In the genomic region with DNA sequence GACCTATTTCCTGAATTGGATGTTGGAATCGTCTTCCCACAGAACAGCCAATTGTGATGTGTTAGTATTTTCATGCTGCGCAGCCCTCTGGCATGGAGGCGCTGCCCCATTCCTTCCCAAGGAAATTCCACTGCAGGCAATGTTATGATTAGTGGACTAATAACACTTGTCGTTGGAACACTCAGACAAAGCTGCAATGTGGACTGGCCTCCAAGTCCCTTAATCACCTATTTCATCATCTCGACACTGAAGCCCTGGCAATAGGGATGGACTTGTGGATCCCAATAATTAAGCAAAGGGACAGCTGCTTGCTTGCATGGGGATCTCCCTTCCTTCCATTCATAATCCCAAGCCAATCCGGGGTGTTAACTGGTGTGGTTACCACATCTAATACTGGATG, we compare ENCODE assay signal across 20 cellular contexts. TPM values are rescaled to one million over a fixed set of nuclear protein-coding genes. Genes with fewer than 3 reads are reported as not detected.
DNase-seq lines count a peak whose midpoint lies in the region; ATAC-seq and TF ChIP-seq lines count a peak whose summit lies in the region.
"Had no signal": no experiment of that assay in that cellular context is flagged by ENCODE, and none has a peak within 500 bp of the region (broad histone marks: within the 10 kb centered on the region; RNA-seq: fewer than 3 reads in every experiment).

No MANE protein-coding gene starts in this region.

- H3K9me3 ChIP-seq in GM23248 (ENCODE audit: low read depth) (no peaks in the 10 kb centered on the region), esophagus muscularis mucosa (no peaks in the 10 kb centered on the region), aorta (ENCODE audit: control insufficient read depth, low read length) (no peaks in the 10 kb centered on the region), Peyer's patch (no peaks in the 10 kb centered on the region)
- H3K9me3 ChIP-seq: esophagus squamous epithelium, right lobe of liver, suprapubic skin had no signal

- DNase-seq in GM23248 (peak; percentile 56), esophagus muscularis mucosa (ENCODE audit: extremely low spot score) (no peak), myocyte (ENCODE audit: low read depth) (peak; percentile 86), aorta (no peak), GDM1 (lab: John Stamatoyannopoulos, UW) (no peak), Peyer's patch (no peak)
- DNase-seq: activated CD4-positive, alpha-beta memory T cell treated with anti-CD3 and anti-CD28 coated beads for 36 hours; activated T-cell treated with anti-CD3 and anti-CD28 coated beads, Interleukin-2, amount 50 U/mL, for 48 hours; DMS153; esophagus squamous epithelium; hypothalamus; Karpas-422; kidney glomerular epithelial cell; NCI-H1436; right lobe of liver; stimulated activated CD4-positive, alpha-beta T cell treated with anti-CD3 and anti-CD28 coated beads, Interleukin-4, amount 100 ng/mL, for 1 hour had no signal

- in situ Hi-C loops in GM23248 (cut with MboI): no loop called here

- H3K4me2 ChIP-seq in GM23248 (ENCODE audit: unreplicated experiment): peak overlapping the region; percentile 20

- H3K27ac ChIP-seq in GM23248: no peak overlapping the region
- H3K27ac ChIP-seq in esophagus muscularis mucosa (replicated peaks in 1 of 4): peak overlapping the region; percentile 13 to 51 (median 21)
- H3K27ac ChIP-seq in aorta (ENCODE audit: low read depth in 1 of 2, low read length in 2 of 2): no peak overlapping the region
- H3K27ac ChIP-seq in Peyer's patch: no peak overlapping the region
- H3K27ac ChIP-seq: C4-2B, esophagus squamous epithelium, right lobe of liver, suprapubic skin, VCaP had no signal

- H3K9me2 ChIP-seq in GM23248 (ENCODE audit: insufficient read depth): no peaks in the 10 kb centered on the region

- H4K20me1 ChIP-seq in GM23248 (ENCODE audit: insufficient read depth): no peaks in the 10 kb centered on the region

- TF ChIP-seq CTCF in esophagus muscularis mucosa (IDR thresholded peaks at IDR 0.05) (no peak), Peyer's patch (IDR thresholded peaks at IDR 0.05) (no peak)

- no peaks in the 10 kb centered on the region for H3F3A ChIP-seq in GM23248 (ENCODE audit: insufficient read depth)

- ATAC-seq in aorta (ENCODE audit: low FRiP score) (peak; percentile 67), GM21529 (IDR thresholded peaks at IDR 0.05; ENCODE audit: unreplicated experiment) (no peak)
- ATAC-seq: right lobe of liver had no signal

- H3K79me2 ChIP-seq in GM23248 (ENCODE audit: insufficient read depth): no peaks in the 10 kb centered on the region

- H3K4me1 ChIP-seq in GM23248 (ENCODE audit: insufficient read depth) (peaks cover 11% of the 10 kb centered on the region; the same call in 1 of the 2 replicates), esophagus muscularis mucosa (peaks cover 4 to 36% (median 33%) of the 10 kb centered on the region in 4 donors), aorta (ENCODE audit: control insufficient read depth in 1 of 2, insufficient read depth in 2 of 2, low read length in 2 of 2) (no peaks in the 10 kb centered on the region), Peyer's patch (no peaks in the 10 kb centered on the region)
- H3K4me1 ChIP-seq: esophagus squamous epithelium, right lobe of liver, suprapubic skin had no signal

- no peaks in the 10 kb centered on the region for H3K27me3 ChIP-seq in GM23248 (replicated peaks; ENCODE audit: insufficient read depth)
- no peaks in the 10 kb centered on the region for H3K27me3 ChIP-seq in esophagus muscularis mucosa
- no peaks in the 10 kb centered on the region for H3K27me3 ChIP-seq in aorta (ENCODE audit: control insufficient read depth in 1 of 2, insufficient read depth in 2 of 2, low read length in 1 of 2)
- H3K27me3 ChIP-seq in Peyer's patch: no peaks in the 10 kb centered on the region
- H3K27me3 ChIP-seq: right lobe of liver, suprapubic skin had no signal

- intact Hi-C loops in esophagus muscularis mucosa (cut with DNase I) (loop anchor here (10.0 kb wide), 1 partner anchor 102 kb away; no protein-coding TSS in a partner anchor), aorta (cut with DNase I) (no loop called here)

- TF ChIP-seq POLR2A in esophagus muscularis mucosa (IDR thresholded peaks at IDR 0.05; ENCODE audit: low read depth): no peak
- TF ChIP-seq POLR2A in Peyer's patch (IDR thresholded peaks at IDR 0.05): no peak

- TF ChIP-seq EP300 in esophagus muscularis mucosa (IDR thresholded peaks at IDR 0.05): no peak

- no peak overlapping the region for H3K4me3 ChIP-seq in GM23248
- H3K4me3 ChIP-seq in esophagus muscularis mucosa: no peak overlapping the region
- H3K4me3 ChIP-seq in aorta (ENCODE audit: low read length in 2 of 2): no peak overlapping the region
- no peak overlapping the region for H3K4me3 ChIP-seq in Peyer's patch
- H3K4me3 ChIP-seq: esophagus squamous epithelium, right lobe of liver, suprapubic skin had no signal

- WGBS in GM23248 (ENCODE audit: low coverage in 1 of 2, low lambda C conversion rate in 2 of 2, missing lambda C conversion rate in 2 of 2), 2 experiments: 10% methylated on average over 5 to 6 of the region's 6 CpGs
- 43% methylated on average over 5 of the region's 6 CpGs for WGBS in esophagus muscularis mucosa
- 15 to 41% methylated on average over 6 of the region's 6 CpGs for WGBS in aorta, 2 donors

- H3K9ac ChIP-seq in GM23248: no peak overlapping the region

- H3K36me3 ChIP-seq in GM23248 (ENCODE audit: low read depth) (no peaks in the 10 kb centered on the region), esophagus muscularis mucosa (no peaks in the 10 kb centered on the region), aorta (ENCODE audit: control insufficient read depth in 1 of 2, insufficient read depth in 2 of 2, low read length in 1 of 2) (no peaks in the 10 kb centered on the region), Peyer's patch (no peaks in the 10 kb centered on the region)
- H3K36me3 ChIP-seq: esophagus squamous epithelium, right lobe of liver, suprapubic skin had no signal

- H2AFZ ChIP-seq in GM23248: no peak overlapping the region

RNA-seq across cellular contexts. Expression of gene PABIR2, which starts 59.9 kb away (rescaled TPM):
- total RNA-seq in GM23248 (2014; rRNA removed; shearing (Covaris generic)): 4.1 and 7.2 TPM in 2 replicates
- polyA plus RNA-seq in GM23248 (2016; fragmentation: Nextera tagmentation; extraction: Ambion mirVana): 3.3 and 3.4 TPM in 2 replicates
- total RNA-seq in esophagus muscularis mucosa: 10 to 100 TPM; 13.4 to 20.8 (median 17.0) TPM
- 10.9 and 14.4 TPM in 2 replicates for total RNA-seq in myocyte
- 16.4 TPM for polyA plus RNA-seq in myocyte (2012)
- 10 to 100 TPM; 22.3 to 24.3 TPM for total RNA-seq in aorta
- 10 to 100 TPM; 21.3 to 29.1 TPM for polyA plus RNA-seq in aorta
- 10 to 100 TPM; 17.3 to 47.9 (median 28.6) TPM for total RNA-seq in Peyer's patch

Comparison
In these comparisons a context has a peak if more than half of its experiments do, and no peak if none do; other contexts are left out.
1. DNase-seq: peak in GM23248 (single experiment) and myocyte (single experiment); none in esophagus muscularis mucosa (single experiment), aorta (0 of 2), GDM1 (single experiment) and Peyer's patch (0 of 3).
2. H3K27ac ChIP-seq: peak in esophagus muscularis mucosa (4 of 4); none in GM23248 (single experiment), aorta (0 of 2) and Peyer's patch (0 of 4).